9 cellular contexts compared by ENCODE assay signal in the genomic region with DNA sequence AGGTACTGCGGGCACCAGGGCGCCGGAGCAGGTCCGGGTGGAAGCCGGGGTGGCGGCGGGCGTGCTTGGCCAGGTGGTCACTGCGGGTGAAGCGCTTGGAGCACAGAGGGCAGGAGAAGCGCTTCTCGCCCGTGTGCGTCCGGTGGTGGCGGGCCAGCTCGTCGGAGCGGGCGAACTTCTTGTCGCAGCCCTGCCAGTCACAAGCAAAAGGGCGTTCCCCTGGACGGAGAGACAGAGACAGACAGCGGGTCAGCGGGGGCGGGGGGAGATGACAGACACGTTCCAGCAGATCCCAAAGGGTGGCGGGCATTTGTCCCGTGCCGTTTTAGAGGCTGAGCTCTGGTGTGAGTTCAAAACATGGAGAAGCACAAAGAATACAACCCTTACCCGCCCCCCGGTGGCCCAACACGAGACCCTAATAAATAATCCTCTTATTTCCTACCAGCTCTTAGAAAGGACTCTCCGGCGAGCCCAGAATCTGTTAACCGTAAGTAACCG. TPM values are rescaled to one million over a fixed set of nuclear protein-coding genes. Genes with fewer than 3 reads are reported as not detected.
DNase-seq lines count a peak whose midpoint lies in the region; ATAC-seq and TF ChIP-seq lines count a peak whose summit lies in the region.
"Had no signal": no experiment of that assay in that cellular context is flagged by ENCODE, and none has a peak within 500 bp of the region (broad histone marks: within the 10 kb centered on the region; RNA-seq: fewer than 3 reads in every experiment).

No MANE protein-coding gene starts in this region.

- intact Hi-C loops in esophagus squamous epithelium (cut with DNase I): no loop called here

- H3K9ac ChIP-seq in SK-N-MC (ENCODE audit: insufficient read length): peak overlapping the region; percentile 41
- no peak overlapping the region for H3K9ac ChIP-seq in rectal smooth muscle tissue (ENCODE audit: low read length)
- H3K9ac ChIP-seq: parathyroid adenoma had no signal

- no peaks in the 10 kb centered on the region for H3K27me3 ChIP-seq in esophagus squamous epithelium
- H3K27me3 ChIP-seq in rectal smooth muscle tissue (ENCODE audit: control insufficient read depth, insufficient read depth, low read length): no peaks in the 10 kb centered on the region

- H3K36me3 ChIP-seq in SK-N-MC (ENCODE audit: insufficient read depth, low read length): 0 out of 2 replicates have a peak, but pooled peaks cover 4% of the 10 kb centered on the region
- peaks cover 0 to 7% (median 0%) of the 10 kb centered on the region in 3 donors for H3K36me3 ChIP-seq in esophagus squamous epithelium
- H3K36me3 ChIP-seq in rectal smooth muscle tissue (ENCODE audit: control insufficient read depth, insufficient read depth, low read length): no peaks in the 10 kb centered on the region

- DNase-seq in G401 (ENCODE audit: low spot score): peak; percentile 26
- DNase-seq in SK-N-MC (ENCODE audit: low read depth, low spot score): no peak
- no peak for DNase-seq in esophagus squamous epithelium (lab: John Stamatoyannopoulos, UW)
- DNase-seq in NCI-H187 (lab: John Stamatoyannopoulos, UW): no peak
- DNase-seq in activated T-cell treated with anti-CD3 and anti-CD28 coated beads, Interleukin-2, amount 50 U/mL, for 1 hour: no peak
- no peak for DNase-seq in CD1c-positive myeloid dendritic cell (ENCODE audit: extremely low spot score)

- H3K9me3 ChIP-seq in SK-N-MC (ENCODE audit: low read depth, low read length) (no peaks in the 10 kb centered on the region), esophagus squamous epithelium (no peaks in the 10 kb centered on the region)

- no peak for ATAC-seq in GM21526 (IDR thresholded peaks at IDR 0.05; ENCODE audit: low FRiP score, unreplicated experiment)

- H3K4me3 ChIP-seq in SK-N-MC: peak overlapping the region; percentile 70
- H3K4me3 ChIP-seq in esophagus squamous epithelium: peak overlapping the region; percentile 14 to 78 (median 53)
- H3K4me3 ChIP-seq in rectal smooth muscle tissue (ENCODE audit: low read length): peak overlapping the region; percentile 45

- in situ Hi-C loops in G401 (cut with HindIII; ENCODE audit: low sequenced_read_pairs): no loop called here

- TF ChIP-seq CTCF in esophagus squamous epithelium (IDR thresholded peaks at IDR 0.05): no peak

- H3K4me1 ChIP-seq in esophagus squamous epithelium: peaks cover 66 to 87% (median 79%) of the 10 kb centered on the region in 3 donors
- peaks cover 11% of the 10 kb centered on the region for H3K4me1 ChIP-seq in rectal smooth muscle tissue (ENCODE audit: control insufficient read depth, insufficient read depth, low read length)

- WGBS in esophagus squamous epithelium, 2 donors: 29% methylated on average over 2 of the region's 37 CpGs; no CpG with 5 or more reads in 1 of the 2 donors

- TF ChIP-seq POLR2A in esophagus squamous epithelium (IDR thresholded peaks at IDR 0.05): no peak

- H3K27ac ChIP-seq in SK-N-MC (peak overlapping the region; percentile 81), esophagus squamous epithelium (peak overlapping the region; percentile 92 to 97 (median 96)), rectal smooth muscle tissue (ENCODE audit: low read depth, low read length) (peak overlapping the region; percentile 54)
- H3K27ac ChIP-seq: parathyroid adenoma had no signal

RNA-seq across cellular contexts. Expression of a gene that starts 6.3 kb away (rescaled TPM):
- total RNA-seq in G401 (2014; rRNA removed; shearing (Covaris generic)): 7.8 and 10.7 TPM in 2 replicates
- total RNA-seq in esophagus squamous epithelium: 10 to 100 TPM in 3 of 4 donors, 1 to 10 TPM in 1; 7.5 to 16.4 (median 15.4) TPM

RNA-seq across cellular contexts. Expression of a gene that starts 8.8 kb away (rescaled TPM):
- total RNA-seq in G401 (2014; rRNA removed; shearing (Covaris generic)): 27.9 and 29.2 TPM in 2 replicates
- total RNA-seq in esophagus squamous epithelium: 10 to 100 TPM in 1 of 4 donors, 1 to 10 TPM in 3; 8.3 to 13.5 (median 9.1) TPM

RNA-seq across cellular contexts. Expression of a gene that starts 30.7 kb away (rescaled TPM):
- 94.4 and 130 TPM in 2 replicates for total RNA-seq in G401 (2014; rRNA removed; shearing (Covaris generic))
- total RNA-seq in esophagus squamous epithelium: 10 to 100 TPM; 78.4 to 91.7 (median 82.9) TPM

RNA-seq across cellular contexts. Expression of a gene that starts 42.5 kb away (rescaled TPM):
- total RNA-seq in G401 (2014; rRNA removed; shearing (Covaris generic)): 2.5 and 5.5 TPM in 2 replicates
- total RNA-seq in esophagus squamous epithelium: 1 to 10 TPM in 2 of 4 donors, under 1 TPM in 2; 0.57 to 3.0 (median 1.4) TPM

RNA-seq across cellular contexts. Expression of a gene that starts 50.6 kb away (rescaled TPM):
- 8.6 and 13.5 TPM in 2 replicates for total RNA-seq in G401 (2014; rRNA removed; shearing (Covaris generic))
- total RNA-seq in esophagus squamous epithelium: 10 to 100 TPM in 2 of 4 donors, 1 to 10 TPM in 2; 4.7 to 20.4 (median 11.1) TPM
